Comparison of ENCODE assay signal across 1 cellular context in the genomic region with DNA sequence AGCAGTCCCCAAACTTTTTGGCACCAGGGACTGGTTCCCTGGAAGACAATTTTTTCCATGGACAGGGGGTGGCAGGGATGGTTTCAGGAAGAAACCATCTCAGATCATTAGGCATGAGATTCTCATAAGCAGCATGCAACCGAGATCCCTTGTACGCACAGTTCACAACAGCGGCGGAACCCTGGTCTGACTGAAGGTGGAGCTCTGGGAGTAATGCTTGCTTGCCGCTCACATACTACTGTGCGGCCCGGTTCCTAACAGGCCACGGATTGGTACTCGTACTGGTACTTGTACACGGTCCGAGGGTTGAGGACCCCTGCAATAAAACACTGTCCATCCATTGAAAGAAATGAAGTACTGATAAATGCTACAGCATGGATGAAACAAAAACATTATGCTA.
TF ChIP-seq lines count a peak whose summit lies in the region.

No MANE protein-coding gene starts in this region.

TF ChIP-seq in K562, 482 proteins besides CTCF, POLR2A, EP300 and RAD21:
- TF ChIP-seq CBX3 (IDR thresholded peaks at IDR 0.05; ENCODE audit: borderline replicate concordance in 1 of 2, low read length in 2 of 2) = peak in 1 of 2 experiments; percentile 16; a peak in 1 of 3 replicates
- no peak for TF ChIP-seq PML (IDR thresholded peaks at IDR 0.05; ENCODE audit: low read length)
- TF ChIP-seq SMC3 (conservative IDR thresholded peaks at IDR 0.05; ENCODE audit: insufficient read depth, low read depth, low read length) = 0 out of 2 replicates have a peak, but pooled peaks have one; percentile 17
